ENCODE assay signal across 8 cellular contexts in the genomic region with DNA sequence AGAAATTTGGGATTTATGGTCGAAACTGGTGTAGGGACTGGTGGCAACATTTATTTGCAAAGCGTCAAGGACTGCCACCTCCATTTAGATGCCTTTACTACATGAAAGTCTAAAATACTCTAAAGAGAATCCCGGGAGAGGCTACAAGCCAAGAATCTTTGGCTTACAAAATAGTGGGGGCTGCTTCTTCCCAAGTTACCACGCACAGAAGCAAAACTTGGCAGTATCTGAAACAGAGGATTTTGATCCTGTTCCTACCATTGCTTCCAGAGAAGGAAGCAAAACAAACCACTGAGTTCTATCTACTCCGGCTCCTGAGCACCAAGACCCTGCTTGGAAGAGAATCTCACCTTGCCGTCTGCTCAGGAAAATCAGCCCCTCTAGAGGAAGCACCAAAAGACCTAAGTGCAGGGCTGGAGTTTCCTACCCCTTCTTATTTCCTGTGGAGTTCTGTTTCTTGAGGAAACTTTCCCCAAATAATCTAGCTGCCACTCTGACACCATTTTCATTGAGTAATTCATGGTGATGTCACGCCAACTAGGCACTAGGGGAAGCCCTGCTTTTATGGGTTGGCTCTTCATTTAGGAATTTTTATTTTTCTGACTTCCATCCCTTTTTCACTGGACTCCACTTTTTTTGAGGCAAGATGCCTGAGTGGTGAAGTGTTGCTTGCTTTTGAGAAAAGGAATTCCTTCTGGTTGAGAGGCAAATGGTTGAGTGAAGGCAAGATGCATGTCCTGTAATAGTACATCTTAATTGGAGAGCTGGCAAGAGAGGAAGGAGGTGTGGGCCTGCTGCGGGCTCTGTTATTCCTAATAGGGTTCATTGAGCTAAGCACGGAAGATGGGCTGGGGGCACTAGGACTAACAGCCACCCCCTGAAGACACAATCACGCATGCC. TPM values are rescaled to one million over a fixed set of nuclear protein-coding genes. Genes with fewer than 3 reads are reported as not detected.
DNase-seq lines count a peak whose midpoint lies in the region; ATAC-seq and TF ChIP-seq lines count a peak whose summit lies in the region.

No MANE protein-coding gene starts in this region.

- CTCF ChIA-PET in A673 (lab: Charles Lee) = interaction anchor here (1.3 kb wide), 1 partner anchor 39 kb away, joined by 3 read pairs; no protein-coding TSS in a partner anchor

- no peaks in the 10 kb centered on the region for H3K36me3 Mint-ChIP-seq in activated T-helper 17 cell treated with anti-CD3 and anti-CD28 coated beads, Interleukin-2, amount 50 U/mL, for 72 hours (ENCODE audit: low read depth)

- no peaks in the 10 kb centered on the region for H3K27me3 ChIP-seq in A673 (replicated peaks; ENCODE audit: insufficient read depth, low read depth, low read length, poor library complexity)
- no peaks in the 10 kb centered on the region for H3K27me3 ChIP-seq in GM23248 (replicated peaks; ENCODE audit: insufficient read depth)
- H3K27me3 ChIP-seq in suprapubic skin = no peaks in the 10 kb centered on the region

- POLR2A ChIA-PET in A673 (lab: Charles Lee; ENCODE audit: low non-redundant PET) = interaction anchor here (0.5 kb wide), 1 partner anchor 385 kb away, joined by 3 read pairs; no protein-coding TSS in a partner anchor

- H3K27ac ChIP-seq in A673 (ENCODE audit: low read depth, low read length, poor library complexity, severe bottlenecking) (peak overlapping the region; percentile 52), GM23248 (peak overlapping the region; percentile 91), suprapubic skin (peak overlapping the region; percentile 80)

- WGBS in GM23248 (ENCODE audit: low coverage in 1 of 2, low lambda C conversion rate in 2 of 2, missing lambda C conversion rate in 2 of 2), 2 experiments = 10% methylated on average over 10 of the region's 10 CpGs
- 42% methylated on average over 10 of the region's 10 CpGs for WGBS in suprapubic skin

- peaks cover 48% of the 10 kb centered on the region for H3K4me1 Mint-ChIP-seq in activated T-helper 17 cell treated with anti-CD3 and anti-CD28 coated beads, Interleukin-2, amount 50 U/mL, for 72 hours

- H2AFZ ChIP-seq in GM23248 = peak overlapping the region; percentile 46

- DNase-seq in A673 (ENCODE audit: low spot score) (no peak), GM23248 (peak; percentile 93), hepatic stellate cell (ENCODE audit: low spot score) (peak; percentile 38), suprapubic skin (ENCODE audit: low spot score in 2 of 2) (no peak), NCI-H128 (lab: John Stamatoyannopoulos, UW; ENCODE audit: unreplicated experiment) (no peak), NCI-H1092 treated with DMSO at 0.1 percent for 48 hours (lab: John Stamatoyannopoulos, UW) (no peak)

- TF ChIP-seq EP300 in suprapubic skin (IDR thresholded peaks at IDR 0.05) = no peak

- H3K79me2 ChIP-seq in GM23248 (ENCODE audit: insufficient read depth) = no peaks in the 10 kb centered on the region

- H3K9me2 ChIP-seq in GM23248 (ENCODE audit: insufficient read depth) = no peaks in the 10 kb centered on the region

- no peak overlapping the region for H3K4me3 ChIP-seq in A673 (ENCODE audit: low read depth, low read length, poor library complexity, severe bottlenecking)
- H3K4me3 ChIP-seq in GM23248 = peak overlapping the region; percentile 64
- peak overlapping the region; percentile 25 for H3K4me3 ChIP-seq in suprapubic skin

- peak; percentile 21 for ATAC-seq in activated T-helper 17 cell treated with anti-CD3 and anti-CD28 coated beads, Interleukin-2, amount 50 U/mL, for 72 hours (replicated peaks)
- no peak for ATAC-seq in GM19328 (IDR thresholded peaks at IDR 0.05; ENCODE audit: unreplicated experiment)

- intact Hi-C loops in A673 (cut with micrococcal nuclease; ENCODE audit: unreplicated experiment) = no loop called here

- TF ChIP-seq CTCF in A673 (conservative IDR thresholded peaks at IDR 0.05; ENCODE audit: low read depth, low read length) (no peak), suprapubic skin (IDR thresholded peaks at IDR 0.05) (no peak)

- TF ChIP-seq POLR2A in suprapubic skin (IDR thresholded peaks at IDR 0.05) = no peak

- no peaks in the 10 kb centered on the region for H4K20me1 ChIP-seq in GM23248 (ENCODE audit: insufficient read depth)

- peak overlapping the region; percentile 75 for H3K4me2 ChIP-seq in GM23248 (ENCODE audit: unreplicated experiment)

- H3K4me1 ChIP-seq in A673 (ENCODE audit: insufficient read depth, low read length, poor library complexity, severe bottlenecking) (peaks cover 78% of the 10 kb centered on the region), GM23248 (ENCODE audit: insufficient read depth) (peaks cover 38% of the 10 kb centered on the region), suprapubic skin (peaks cover 67% of the 10 kb centered on the region)

- no peaks in the 10 kb centered on the region for H3K9me3 Mint-ChIP-seq in activated T-helper 17 cell treated with anti-CD3 and anti-CD28 coated beads, Interleukin-2, amount 50 U/mL, for 72 hours

- in situ Hi-C loops in GM23248 (cut with MboI) = no loop called here

- H3K27ac Mint-ChIP-seq in activated T-helper 17 cell treated with anti-CD3 and anti-CD28 coated beads, Interleukin-2, amount 50 U/mL, for 72 hours = peak overlapping the region; percentile 96

- H3K9me3 ChIP-seq in A673 (ENCODE audit: low read depth, low read length, poor library complexity, severe bottlenecking) (no peaks in the 10 kb centered on the region), GM23248 (ENCODE audit: low read depth) (no peaks in the 10 kb centered on the region), suprapubic skin (no peaks in the 10 kb centered on the region)

- H3K27me3 Mint-ChIP-seq in activated T-helper 17 cell treated with anti-CD3 and anti-CD28 coated beads, Interleukin-2, amount 50 U/mL, for 72 hours = no peaks in the 10 kb centered on the region

- peak overlapping the region; percentile 58 for H3K9ac ChIP-seq in GM23248

- H3K36me3 ChIP-seq in A673 (ENCODE audit: insufficient read depth, low read length, poor library complexity, severe bottlenecking) (no peaks in the 10 kb centered on the region), GM23248 (ENCODE audit: low read depth) (no peaks in the 10 kb centered on the region), suprapubic skin (no peaks in the 10 kb centered on the region)

- peak overlapping the region; percentile 89 for H3K4me3 Mint-ChIP-seq in activated T-helper 17 cell treated with anti-CD3 and anti-CD28 coated beads, Interleukin-2, amount 50 U/mL, for 72 hours

- no TSS peak for BruUV-seq in A673 (replicated peaks; lab: Mats Ljungman, UMichigan)

- H3F3A ChIP-seq in GM23248 (ENCODE audit: insufficient read depth) = peaks cover 44% of the 10 kb centered on the region

RNA-seq across cellular contexts. Expression of a gene that starts 36.8 kb away (rescaled TPM):
- total RNA-seq in A673 (2021) (93.7 and 103 TPM in 2 replicates), suprapubic skin (10 to 100 TPM; 38.9 to 67.1 (median 43.3) TPM)
- 19.3 and 21.8 TPM in 2 replicates for total RNA-seq in GM23248 (2014; rRNA removed; shearing (Covaris generic))
- polyA plus RNA-seq in GM23248 (2016; fragmentation: Nextera tagmentation; extraction: Ambion mirVana) = 21.0 and 21.7 TPM in 2 replicates
- 10 to 100 TPM; 69.9 to 93.7 TPM for total RNA-seq in activated T-helper 17 cell treated with anti-CD3 and anti-CD28 coated beads, Interleukin-2, amount 50 U/mL, for 72 hours

Comparison
In these comparisons a context has a peak if more than half of its experiments do, and no peak if none do; other contexts are left out.
1. DNase-seq: peak in GM23248 (single experiment) and hepatic stellate cell (single experiment); none in A673 (single experiment), suprapubic skin (0 of 2), NCI-H128 (single experiment) and NCI-H1092 treated with DMSO at 0.1 percent for 48 hours (single experiment).
2. Peak in every context shown above with its lines, with median percentiles within 50 percentile points of each other: H3K27ac ChIP-seq.